Comparison of ENCODE assay signal across 1 cellular context in genomic region chr19:16340654-16341053, GRCh38.
TF ChIP-seq lines count a peak whose summit lies in the region.

No MANE protein-coding gene starts in this region.

TF ChIP-seq in K562, 482 proteins besides CTCF, POLR2A, EP300 and RAD21:
- TF ChIP-seq ZNF121 (CRISPR knock-in tag; conservative IDR thresholded peaks at IDR 0.05) = no peak
- TF ChIP-seq BCOR (IDR thresholded peaks at IDR 0.05) = 0 out of 2 replicates have a peak, but pooled peaks have one; percentile 24
- TF ChIP-seq KDM1A (IDR thresholded peaks at IDR 0.05) = 0 out of 4 replicates have a peak, but pooled peaks of 1 of the 2 experiments have one; percentile 15
- TF ChIP-seq C11orf30 (IDR thresholded peaks at IDR 0.05; ENCODE audit: low read depth) = no peak
- no peak for TF ChIP-seq NFIX (CRISPR knock-in tag; IDR thresholded peaks at IDR 0.05; ENCODE audit: low read depth)
- peak; percentile 90 for TF ChIP-seq ZNF146 (CRISPR knock-in tag; IDR thresholded peaks at IDR 0.05; ENCODE audit: unreplicated experiment)
- TF ChIP-seq HEY1 (CRISPR knock-in tag; IDR thresholded peaks at IDR 0.05; ENCODE audit: borderline replicate concordance) = no peak
- TF ChIP-seq DACH1 (IDR thresholded peaks at IDR 0.05; ENCODE audit: partially characterized antibody) = no peak
